8 cellular contexts compared by ENCODE assay signal in genomic region chr1:15100369-15101111, GRCh38. TPM values are rescaled to one million over a fixed set of nuclear protein-coding genes. Genes with fewer than 3 reads are reported as not detected.
DNase-seq lines count a peak whose midpoint lies in the region; ATAC-seq and TF ChIP-seq lines count a peak whose summit lies in the region.

No MANE protein-coding gene starts in this region.

- intact Hi-C loops in testis (cut with DNase I; ENCODE audit: low total_unique reads), result no loop called here

- peak; percentile 68 to 77 for ATAC-seq in natural killer cell treated with Interleukin-12 subunit alpha and Interleukin-12 subunit beta and Interleukin-15 and Interleukin-18, amount 100 ng/mL, for 72 hours
- no peak for ATAC-seq in GM18909 (IDR thresholded peaks at IDR 0.05; ENCODE audit: poor library complexity, unreplicated experiment)

- 41 to 45% methylated on average over 20 to 23 of the region's 23 CpGs for WGBS in testis, 2 donors

- H3K27ac ChIP-seq in testis, result no peak overlapping the region

- in situ Hi-C loops in GM13976 (cut with MboI; ENCODE audit: low sequenced_read_pairs, unreplicated experiment), result no loop called here

- H3K27me3 ChIP-seq in testis, result no peaks in the 10 kb centered on the region

- H3K4me1 ChIP-seq in testis, result no peaks in the 10 kb centered on the region

- H3K9me3 ChIP-seq in testis, result no peaks in the 10 kb centered on the region

- no peak overlapping the region for H3K27ac Mint-ChIP-seq in natural killer cell treated with Interleukin-12 subunit alpha and Interleukin-12 subunit beta and Interleukin-15 and Interleukin-18, amount 100 ng/mL, for 72 hours

- peaks cover 23 to 27% of the 10 kb centered on the region in 2 donors for H3K27me3 Mint-ChIP-seq in natural killer cell treated with Interleukin-12 subunit alpha and Interleukin-12 subunit beta and Interleukin-15 and Interleukin-18, amount 100 ng/mL, for 72 hours

- DNase-seq in AG08396 (ENCODE audit: low spot score), result peak; percentile 68
- DNase-seq in GM13976 (ENCODE audit: low spot score), result peak; percentile 82
- peak; percentile 71 for DNase-seq in NCI-H2227 (lab: John Stamatoyannopoulos, UW; ENCODE audit: unreplicated experiment)
- DNase-seq in activated CD8-positive, alpha-beta memory T cell treated with anti-CD3 and anti-CD28 coated beads for 4 hours (ENCODE audit: low read depth in 2 of 2), result peak; percentile 15
- peak; percentile 67 for DNase-seq in epithelial cell of esophagus (ENCODE audit: low read depth)
- peak; percentile 81 for DNase-seq in natural killer cell treated with Interleukin-12 subunit alpha and Interleukin-12 subunit beta and Interleukin-15 and Interleukin-18, amount 100 ng/mL, for 72 hours (ENCODE audit: low spot score)
- peak; percentile 60 for DNase-seq in testis

- no peaks in the 10 kb centered on the region for H3K9me3 Mint-ChIP-seq in natural killer cell treated with Interleukin-12 subunit alpha and Interleukin-12 subunit beta and Interleukin-15 and Interleukin-18, amount 100 ng/mL, for 72 hours

- no peak for TF ChIP-seq POLR2A in testis (IDR thresholded peaks at IDR 0.05)

- no peaks in the 10 kb centered on the region for H3K36me3 Mint-ChIP-seq in natural killer cell treated with Interleukin-12 subunit alpha and Interleukin-12 subunit beta and Interleukin-15 and Interleukin-18, amount 100 ng/mL, for 72 hours

- H3K4me1 Mint-ChIP-seq in natural killer cell treated with Interleukin-12 subunit alpha and Interleukin-12 subunit beta and Interleukin-15 and Interleukin-18, amount 100 ng/mL, for 72 hours (ENCODE audit: low read depth in 2 of 2), result peaks cover 20 to 33% of the 10 kb centered on the region in 2 donors

- peak; percentile 92 for TF ChIP-seq CTCF in GM13976 (IDR thresholded peaks at IDR 0.05; ENCODE audit: borderline replicate concordance, control extremely low read depth, extremely low read depth, insufficient read depth, missing control alignments)
- peak; percentile 98 for TF ChIP-seq CTCF in epithelial cell of esophagus (IDR thresholded peaks at IDR 0.05; ENCODE audit: insufficient read depth, low read depth, low read length, missing control alignments)
- peak; percentile 65 to 91 (median 86) for TF ChIP-seq CTCF in testis (IDR thresholded peaks at IDR 0.05)

- peak overlapping the region; percentile 34 for H3K4me3 Mint-ChIP-seq in natural killer cell treated with Interleukin-12 subunit alpha and Interleukin-12 subunit beta and Interleukin-15 and Interleukin-18, amount 100 ng/mL, for 72 hours

- H3K4me3 ChIP-seq in epithelial cell of esophagus (ENCODE audit: low read length), result no peak overlapping the region
- no peak overlapping the region for H3K4me3 ChIP-seq in testis

- H3K36me3 ChIP-seq in testis (ENCODE audit: low read depth, missing control alignments), result no peaks in the 10 kb centered on the region

RNA-seq across cellular contexts. Expression of gene TMEM51, which starts 53.0 kb away (rescaled TPM):
- not detected for total RNA-seq in natural killer cell treated with Interleukin-12 subunit alpha and Interleukin-12 subunit beta and Interleukin-15 and Interleukin-18, amount 100 ng/mL, for 72 hours
- 1 to 10 TPM; 5.3 to 7.9 TPM for total RNA-seq in testis
- 5.3 TPM for polyA plus RNA-seq in testis (ENCODE audit: insufficient read depth, low read depth, low replicate concordance)

Comparison
In these comparisons a context has a peak if more than half of its experiments do, and no peak if none do; other contexts are left out.
1. DNase-seq: peak in every context shown above with its lines; median percentile 82 in GM13976; 81 in natural killer cell treated with Interleukin-12 subunit alpha and Interleukin-12 subunit beta and Interleukin-15 and Interleukin-18, amount 100 ng/mL, for 72 hours; 71 in NCI-H2227; 68 in AG08396; 67 in epithelial cell of esophagus; 60 in testis; 15 in activated CD8-positive, alpha-beta memory T cell treated with anti-CD3 and anti-CD28 coated beads for 4 hours.
2. RNA of gene TMEM51, which starts 53.0 kb away (total RNA-seq): 5.3 to 7.9 TPM in testis; not detected in natural killer cell treated with Interleukin-12 subunit alpha and Interleukin-12 subunit beta and Interleukin-15 and Interleukin-18, amount 100 ng/mL, for 72 hours; every median in the first group is over 4 times any median in the second.
3. Peak in every context shown above with its lines, with median percentiles within 50 percentile points of each other: CTCF ChIP-seq.